Comparison of ENCODE assay signal across 1 cellular context in genomic region chr19:35812220-35813042, GRCh38.
TF ChIP-seq lines count a peak whose summit lies in the region.

Gene PRODH2 (minus strand): TSS chr19:35812845. CDS start chr19:35812805, 40 bp downstream.

TF ChIP-seq in GM12878, 131 proteins besides CTCF, POLR2A, EP300 and RAD21 (continued from another document):
- TF ChIP-seq E2F8 (IDR thresholded peaks at IDR 0.05; ENCODE audit: low read depth, partially characterized antibody) (no peak), MTA3 (IDR thresholded peaks at IDR 0.05; ENCODE audit: borderline replicate concordance, low read length) (no peak), BCL11A (IDR thresholded peaks at IDR 0.05; ENCODE audit: low read depth, low read length) (no peak), REST (IDR thresholded peaks at IDR 0.05; ENCODE audit: low read depth, low read length) (no peak), ATF3 (IDR thresholded peaks at IDR 0.05; ENCODE audit: borderline replicate concordance, extremely low read depth, low read depth, low read length) (no peak), BHLHE40 (IDR thresholded peaks at IDR 0.05; ENCODE audit: borderline replicate concordance in 1 of 2, low read depth in 2 of 2, low read length in 1 of 2) (no peak), SKIL (IDR thresholded peaks at IDR 0.05; ENCODE audit: low read depth, poor library complexity, severe bottlenecking) (no peak), SUZ12 (IDR thresholded peaks at IDR 0.05; ENCODE audit: unreplicated experiment) (no peak)
